17 cellular contexts compared by ENCODE assay signal in the genomic region with DNA sequence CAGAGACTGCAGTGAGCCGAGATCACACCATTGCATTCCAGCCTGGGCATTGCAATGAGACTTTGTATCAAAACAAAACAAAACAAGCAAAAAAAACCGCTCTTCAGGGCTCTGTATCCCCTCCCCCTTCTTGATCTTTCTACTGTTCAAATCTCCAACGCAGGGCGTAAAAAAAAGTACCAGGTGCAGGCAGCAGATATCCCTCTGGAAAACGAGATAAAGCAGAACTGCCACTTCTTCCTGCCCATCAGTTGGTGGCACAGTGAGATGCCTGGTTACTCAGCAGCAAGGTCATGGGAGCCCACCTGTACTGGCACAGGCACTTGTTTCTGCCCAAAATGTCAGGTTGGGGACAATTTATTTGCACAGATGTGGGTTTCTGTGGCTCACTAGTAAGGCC. TPM values are rescaled to one million over a fixed set of nuclear protein-coding genes. Genes with fewer than 3 reads are reported as not detected.
"Had no signal": no experiment of that assay in that cellular context is flagged by ENCODE, and none has a peak within 500 bp of the region (broad histone marks: within the 10 kb centered on the region; RNA-seq: fewer than 3 reads in every experiment).

No MANE protein-coding gene starts in this region.

- H3K4me3 ChIP-seq: right atrium auricular region, smooth muscle cell, transverse colon had no signal

- H3K27ac ChIP-seq: right atrium auricular region, transverse colon had no signal

- DNase-seq: cerebellar nuclear complex; effector memory CD8-positive, alpha-beta T cell; foreskin melanocyte; head of caudate nucleus; hippocampal formation; kidney glomerular epithelial cell; mammary epithelial cell; naive thymus-derived CD4-positive, alpha-beta T cell; nephron progenitor cell; posterior cingulate gyrus; stimulated activated CD4-positive, alpha-beta T cell treated with anti-CD3 and anti-CD28 coated beads, Interleukin-2, amount 100 ng/mL, for 48 hours; transverse colon had no signal

- ATAC-seq: effector memory CD8-positive, alpha-beta T cell; naive thymus-derived CD4-positive, alpha-beta T cell; stimulated activated effector memory CD8-positive, alpha-beta T cell treated with anti-CD3 and anti-CD28 coated beads, Interleukin-12 subunit alpha, Interleukin-12 subunit beta, amount 100 ng/mL, for 72 hours had no signal

- H3K27me3 ChIP-seq: right atrium auricular region, transverse colon had no signal

- FAIRE-seq: colon had no signal

- H3K36me3 ChIP-seq: transverse colon had no signal

- H3K4me2 ChIP-seq: smooth muscle cell had no signal

- H3K9me3 ChIP-seq: right atrium auricular region, transverse colon had no signal

RNA-seq across cellular contexts. Expression of a gene that starts 11.3 kb away (rescaled TPM):
- total RNA-seq: mesenteric fat pad had no signal
- polyA plus RNA-seq: naive thymus-derived CD4-positive, alpha-beta T cell had no signal
